In genomic region chr1:205210876-205211838, GRCh38 we compare ENCODE assay signal across 8 cellular contexts.
DNase-seq lines count a peak whose midpoint lies in the region; ATAC-seq and TF ChIP-seq lines count a peak whose summit lies in the region.

Gene DSTYK (minus strand): TSS chr1:205211702. CDS start chr1:205211535, 167 bp downstream.

- H3K4me3 ChIP-seq in choroid plexus epithelial cell (ENCODE audit: low read depth, low read length) = peak within 1 kb of the TSS; percentile 96

- DNase-seq in AML-193 (lab: John Stamatoyannopoulos, UW) (peak; percentile 85 to 91), NCI-H510A treated with DMSO at 0.1 percent for 48 hours (lab: John Stamatoyannopoulos, UW) (peak; percentile 88), choroid plexus epithelial cell (ENCODE audit: low read depth) (peak; percentile 98), kidney glomerular epithelial cell (lab: John Stamatoyannopoulos, UW) (peak; percentile 92)
- peak; percentile 92 to 93 for DNase-seq in activated CD4-positive, alpha-beta T cell treated with anti-CD3 and anti-CD28 coated beads for 4 hours
- peak; percentile 89 to 91 for DNase-seq in stimulated activated CD4-positive, alpha-beta T cell treated with anti-CD3 and anti-CD28 coated beads, Interleukin-15, amount 100 ng/mL, for 48 hours (ENCODE audit: low read depth in 2 of 2)

- peak; percentile 45 for TF ChIP-seq POLR2A in GM19099 (IDR thresholded peaks at IDR 0.05; ENCODE audit: extremely low read depth, insufficient read length, low read depth)

- ATAC-seq in HG03432 (IDR thresholded peaks at IDR 0.05; ENCODE audit: unreplicated experiment) = peak; percentile 81

- peak; percentile 24 for TF ChIP-seq CTCF in choroid plexus epithelial cell (conservative IDR thresholded peaks at IDR 0.05; ENCODE audit: low read depth, low read length)

Comparison
In these comparisons a context has a peak if more than half of its experiments do, and no peak if none do; other contexts are left out.
1. Peak in every context shown above with its lines: DNase-seq, ATAC-seq and H3K4me3 ChIP-seq.